Comparison of ENCODE assay signal across 17 cellular contexts in genomic region chr7:30896783-30897617, GRCh38. TPM values are rescaled to one million over a fixed set of nuclear protein-coding genes. Genes with fewer than 3 reads are reported as not detected.
A peak's percentile ranks its signal among the peaks of the same experiment; 100 is the strongest.
DNase-seq lines count a peak whose midpoint lies in the region; ATAC-seq and TF ChIP-seq lines count a peak whose summit lies in the region.
"Had no signal": no experiment of that assay in that cellular context is flagged by ENCODE, and none has a peak within 500 bp of the region (broad histone marks: within the 10 kb centered on the region; RNA-seq: fewer than 3 reads in every experiment).

No MANE protein-coding gene starts in this region.

- 0 out of 2 replicates have a peak, but pooled peaks cover 2% of the 10 kb centered on the region for H3K9me3 ChIP-seq in BLaER1
- no peaks in the 10 kb centered on the region for H3K9me3 ChIP-seq in gastroesophageal sphincter
- H3K9me3 ChIP-seq in T-helper 17 cell (ENCODE audit: control insufficient read depth, low read length, poor library complexity, severe bottlenecking), result no peaks in the 10 kb centered on the region
- H3K9me3 ChIP-seq in suprapubic skin, result no peaks in the 10 kb centered on the region
- H3K9me3 ChIP-seq: vagina had no signal

- H3K27ac Mint-ChIP-seq in mesothelial cell of epicardium (peak overlapping the region; percentile 45), T-helper 17 cell (no peak overlapping the region)
- H3K27ac Mint-ChIP-seq in activated T-cell treated with anti-CD3 and anti-CD28 coated beads, Interleukin-2, amount 50 U/mL, for 24 hours, result no peak overlapping the region
- H3K27ac Mint-ChIP-seq: activated naive CD4-positive, alpha-beta T cell treated with anti-CD3 and anti-CD28 coated beads, Interleukin-2, amount 50 U/mL, for 72 hours; WTC11 had no signal

- no peak overlapping the region for H3K9ac ChIP-seq in BLaER1

- no peaks in the 10 kb centered on the region for H3K27me3 Mint-ChIP-seq in mesothelial cell of epicardium (ENCODE audit: low read depth)
- peaks cover 47% of the 10 kb centered on the region for H3K27me3 Mint-ChIP-seq in T-helper 17 cell
- H3K27me3 Mint-ChIP-seq in activated T-cell treated with anti-CD3 and anti-CD28 coated beads, Interleukin-2, amount 50 U/mL, for 24 hours, result no peaks in the 10 kb centered on the region
- H3K27me3 Mint-ChIP-seq: IgD-negative memory B cell had no signal

- no peak overlapping the region for H3K4me3 Mint-ChIP-seq in mesothelial cell of epicardium
- H3K4me3 Mint-ChIP-seq in T-helper 17 cell, result no peak overlapping the region
- no peak overlapping the region for H3K4me3 Mint-ChIP-seq in activated T-cell treated with anti-CD3 and anti-CD28 coated beads, Interleukin-2, amount 50 U/mL, for 24 hours
- H3K4me3 Mint-ChIP-seq: IgD-negative memory B cell, WTC11 had no signal

- DNase-seq in NCI-H69 (lab: John Stamatoyannopoulos, UW) (peak; percentile 80), mesothelial cell of epicardium (ENCODE audit: low spot score in 2 of 2, unreplicated experiment in 2 of 2) (no peak), T-helper 17 cell (no peak), suprapubic skin (ENCODE audit: low spot score in 2 of 2) (no peak)
- DNase-seq in activated T-cell treated with anti-CD3 and anti-CD28 coated beads, Interleukin-2, amount 50 U/mL, for 24 hours, result no peak
- DNase-seq: AML-193, hippocampal formation had no signal

- TF ChIP-seq CTCF in gastroesophageal sphincter (IDR thresholded peaks at IDR 0.05), result no peak
- no peak for TF ChIP-seq CTCF in mesothelial cell of epicardium (IDR thresholded peaks at IDR 0.05; ENCODE audit: unreplicated experiment)
- no peak for TF ChIP-seq CTCF in suprapubic skin (IDR thresholded peaks at IDR 0.05)

- WGBS in gastroesophageal sphincter (ENCODE audit: low coverage in 1 of 2), 2 donors, result 34 to 90% methylated on average over 2 to 3 of the region's 13 CpGs
- 33% methylated on average over 13 of the region's 13 CpGs for WGBS in suprapubic skin

- H3K9me3 Mint-ChIP-seq in mesothelial cell of epicardium, result no peaks in the 10 kb centered on the region
- no peaks in the 10 kb centered on the region for H3K9me3 Mint-ChIP-seq in activated T-cell treated with anti-CD3 and anti-CD28 coated beads, Interleukin-2, amount 50 U/mL, for 24 hours
- H3K9me3 Mint-ChIP-seq: activated naive CD4-positive, alpha-beta T cell treated with anti-CD3 and anti-CD28 coated beads, Interleukin-2, amount 50 U/mL, for 72 hours; IgD-negative memory B cell; WTC11 had no signal

- no peaks in the 10 kb centered on the region for H3K27me3 ChIP-seq in BLaER1
- H3K27me3 ChIP-seq in gastroesophageal sphincter, result no peaks in the 10 kb centered on the region
- no peaks in the 10 kb centered on the region for H3K27me3 ChIP-seq in suprapubic skin
- H3K27me3 ChIP-seq: vagina had no signal

- H3K4me2 ChIP-seq in BLaER1, result peak overlapping the region; percentile 71

- H3K4me3 ChIP-seq in BLaER1 (no peak overlapping the region), gastroesophageal sphincter (no peak overlapping the region), suprapubic skin (no peak overlapping the region)
- H3K4me3 ChIP-seq: GM12878, vagina had no signal

- ATAC-seq in gastroesophageal sphincter, result no peak
- no peak for ATAC-seq in T-helper 17 cell
- ATAC-seq in GM18519 (IDR thresholded peaks at IDR 0.05; ENCODE audit: low FRiP score, unreplicated experiment), result no peak
- ATAC-seq: activated naive CD4-positive, alpha-beta T cell treated with anti-CD3 and anti-CD28 coated beads, Interleukin-2, amount 50 U/mL, for 72 hours; GM12878; SK-N-SH treated with all-trans-retinoic acid at 6 μM for 48 hours; WTC11 had no signal

- no peak for TF ChIP-seq POLR2A in gastroesophageal sphincter (IDR thresholded peaks at IDR 0.05)
- TF ChIP-seq POLR2A in suprapubic skin (IDR thresholded peaks at IDR 0.05), result no peak

- no peak for TF ChIP-seq EP300 in gastroesophageal sphincter (IDR thresholded peaks at IDR 0.05)
- no peak for TF ChIP-seq EP300 in suprapubic skin (IDR thresholded peaks at IDR 0.05)

- H3K4me1 Mint-ChIP-seq in mesothelial cell of epicardium (peaks cover 46% of the 10 kb centered on the region), T-helper 17 cell (peaks cover 4% of the 10 kb centered on the region)
- H3K4me1 Mint-ChIP-seq in activated T-cell treated with anti-CD3 and anti-CD28 coated beads, Interleukin-2, amount 50 U/mL, for 24 hours (ENCODE audit: low read depth), result no peaks in the 10 kb centered on the region
- H3K4me1 Mint-ChIP-seq: IgD-negative memory B cell, WTC11 had no signal

- H3K36me3 ChIP-seq in BLaER1 (no peaks in the 10 kb centered on the region), gastroesophageal sphincter (peaks cover 0 to 5% of the 10 kb centered on the region in 2 donors), suprapubic skin (no peaks in the 10 kb centered on the region)
- H3K36me3 ChIP-seq: vagina had no signal

- H3K36me3 Mint-ChIP-seq in mesothelial cell of epicardium (no peaks in the 10 kb centered on the region), T-helper 17 cell (ENCODE audit: low read depth) (peaks cover 2% of the 10 kb centered on the region)
- H3K36me3 Mint-ChIP-seq in activated T-cell treated with anti-CD3 and anti-CD28 coated beads, Interleukin-2, amount 50 U/mL, for 24 hours (ENCODE audit: low read depth), result no peaks in the 10 kb centered on the region
- H3K36me3 Mint-ChIP-seq: activated naive CD4-positive, alpha-beta T cell treated with anti-CD3 and anti-CD28 coated beads, Interleukin-2, amount 50 U/mL, for 72 hours; IgD-negative memory B cell; WTC11 had no signal

- H3K27ac ChIP-seq in BLaER1 (no peak overlapping the region), gastroesophageal sphincter (peak overlapping the region in 3 of 4 donors; percentile 46 to 68 (median 65)), suprapubic skin (no peak overlapping the region)
- H3K27ac ChIP-seq: epithelial cell of prostate, vagina had no signal

- no peaks in the 10 kb centered on the region for H4K20me1 ChIP-seq in BLaER1

- H3K4me1 ChIP-seq in BLaER1, result peaks cover 96% of the 10 kb centered on the region
- H3K4me1 ChIP-seq in gastroesophageal sphincter, result peaks cover 0 to 93% (median 35%) of the 10 kb centered on the region in 3 donors
- peaks cover 20% of the 10 kb centered on the region for H3K4me1 ChIP-seq in suprapubic skin

RNA-seq across cellular contexts. Expression of gene AQP1, which starts 14.7 kb away (rescaled TPM):
- 100 to 1,000 TPM; 439 to 589 (median 503) TPM for total RNA-seq in gastroesophageal sphincter
- 10.7 to 11.1 TPM (median 10.9 TPM) in 3 replicates for total RNA-seq in mesothelial cell of epicardium
- under 1 TPM; 0.35 to 0.83 TPM for total RNA-seq in T-helper 17 cell
- 100 to 1,000 TPM in 3 of 4 donors, 10 to 100 TPM in 1; 92.1 to 139 (median 110) TPM for total RNA-seq in suprapubic skin

Comparison
In these comparisons a context has a peak if more than half of its experiments do, and no peak if none do; other contexts are left out.
1. H3K27ac ChIP-seq: peak in gastroesophageal sphincter (3 of 4); none in BLaER1 (single experiment) and suprapubic skin (single experiment).